10 cellular contexts compared by ENCODE assay signal in the genomic region with DNA sequence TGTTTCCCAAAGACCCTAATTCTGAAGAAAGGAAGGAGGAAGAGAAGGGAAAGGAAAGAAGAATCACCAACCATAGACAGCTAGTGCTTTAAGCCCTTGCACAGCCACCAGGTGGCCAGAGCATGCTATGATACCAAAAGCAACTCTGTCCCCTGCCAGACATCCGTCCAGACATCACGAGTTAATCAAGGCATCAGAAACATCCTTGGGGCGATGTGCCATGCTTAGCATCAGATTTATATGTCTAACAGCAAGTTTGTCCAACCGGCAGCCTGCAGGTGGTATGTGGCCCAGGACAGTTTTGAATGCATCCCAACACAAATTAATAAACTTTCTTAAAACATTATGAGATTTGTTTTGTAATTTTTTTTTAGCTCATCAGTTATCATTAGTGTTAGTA. TPM values are rescaled to one million over a fixed set of nuclear protein-coding genes. Genes with fewer than 3 reads are reported as not detected.
DNase-seq lines count a peak whose midpoint lies in the region; ATAC-seq and TF ChIP-seq lines count a peak whose summit lies in the region.
"Had no signal": no experiment of that assay in that cellular context is flagged by ENCODE, and none has a peak within 500 bp of the region (broad histone marks: within the 10 kb centered on the region; RNA-seq: fewer than 3 reads in every experiment).

No MANE protein-coding gene starts in this region.

- no peak overlapping the region for H3K4me3 Mint-ChIP-seq in natural killer cell treated with Interleukin-12 subunit alpha and Interleukin-12 subunit beta and Interleukin-15 and Interleukin-18, amount 100 ng/mL, for 72 hours

- no peak overlapping the region for H3K27ac ChIP-seq in KMS-11
- H3K27ac ChIP-seq: gastrocnemius medialis had no signal

- no peaks in the 10 kb centered on the region for H3K9me3 Mint-ChIP-seq in natural killer cell treated with Interleukin-12 subunit alpha and Interleukin-12 subunit beta and Interleukin-15 and Interleukin-18, amount 100 ng/mL, for 72 hours

- H3K27me3 Mint-ChIP-seq in natural killer cell treated with Interleukin-12 subunit alpha and Interleukin-12 subunit beta and Interleukin-15 and Interleukin-18, amount 100 ng/mL, for 72 hours: no peaks in the 10 kb centered on the region

- no peak overlapping the region for H2AFZ ChIP-seq in KMS-11 (ENCODE audit: low read depth)

- no peaks in the 10 kb centered on the region for H3K79me2 ChIP-seq in KMS-11 (ENCODE audit: insufficient read depth, low read depth)

- H3K36me3 Mint-ChIP-seq in natural killer cell treated with Interleukin-12 subunit alpha and Interleukin-12 subunit beta and Interleukin-15 and Interleukin-18, amount 100 ng/mL, for 72 hours: no peaks in the 10 kb centered on the region

- DNase-seq in GM06990 (ENCODE audit: extremely low read depth, insufficient read length) (no peak), astrocyte of the hippocampus (ENCODE audit: low read depth, low spot score) (peak; percentile 39), lung microvascular endothelial cell (ENCODE audit: low read depth in 2 of 2) (peak; percentile 12 to 50), NCI-H1694 (lab: John Stamatoyannopoulos, UW) (no peak), anterior cingulate cortex (lab: John Stamatoyannopoulos, UW) (no peak), AG08395 (ENCODE audit: low spot score) (no peak)
- no peak for DNase-seq in natural killer cell treated with Interleukin-12 subunit alpha and Interleukin-12 subunit beta and Interleukin-15 and Interleukin-18, amount 100 ng/mL, for 72 hours (ENCODE audit: low spot score)
- DNase-seq: gastrocnemius medialis, NCI-H1436 had no signal

- H3K27ac Mint-ChIP-seq in natural killer cell treated with Interleukin-12 subunit alpha and Interleukin-12 subunit beta and Interleukin-15 and Interleukin-18, amount 100 ng/mL, for 72 hours: no peak overlapping the region

- no peak overlapping the region for H3K4me2 ChIP-seq in KMS-11

- H3K4me1 Mint-ChIP-seq in natural killer cell treated with Interleukin-12 subunit alpha and Interleukin-12 subunit beta and Interleukin-15 and Interleukin-18, amount 100 ng/mL, for 72 hours (ENCODE audit: low read depth in 2 of 2): peaks cover 12 to 16% of the 10 kb centered on the region in 2 donors

- no peaks in the 10 kb centered on the region for H4K20me1 ChIP-seq in KMS-11 (ENCODE audit: insufficient read depth)

- H3K9ac ChIP-seq in KMS-11: no peak overlapping the region

- H3K4me3 ChIP-seq in GM06990 (replicated peaks; ENCODE audit: low read depth, low read length) (no peak overlapping the region), KMS-11 (IDR thresholded peaks at IDR 0.05; ENCODE audit: insufficient read depth, low read depth, low read length) (no peak overlapping the region)
- H3K4me3 ChIP-seq: gastrocnemius medialis had no signal

- H3K4me1 ChIP-seq in KMS-11 (ENCODE audit: low read depth, poor library complexity, severe bottlenecking): no peaks in the 10 kb centered on the region
- H3K4me1 ChIP-seq: gastrocnemius medialis had no signal

- TF ChIP-seq CTCF in GM06990 (IDR thresholded peaks at IDR 0.05; ENCODE audit: insufficient read depth, low read length, poor library complexity, severe bottlenecking) (peak; percentile 64), KMS-11 (conservative IDR thresholded peaks at IDR 0.05; ENCODE audit: low read depth, low read length) (peak; percentile 39; the same call in 1 of the 2 replicates)

- H3K36me3 ChIP-seq in GM06990 (ENCODE audit: control insufficient read depth, insufficient read depth, low read length): no peaks in the 10 kb centered on the region
- no peaks in the 10 kb centered on the region for H3K36me3 ChIP-seq in KMS-11 (ENCODE audit: insufficient read depth)
- H3K36me3 ChIP-seq: gastrocnemius medialis had no signal

- H3K27me3 ChIP-seq in GM06990 (replicated peaks; ENCODE audit: control insufficient read depth, insufficient read depth, low read length): no peaks in the 10 kb centered on the region; the same call in 1 of the 2 replicates
- H3K27me3 ChIP-seq in KMS-11 (ENCODE audit: insufficient read depth, low read depth): no peaks in the 10 kb centered on the region
- H3K27me3 ChIP-seq: gastrocnemius medialis had no signal

- ATAC-seq in natural killer cell treated with Interleukin-12 subunit alpha and Interleukin-12 subunit beta and Interleukin-15 and Interleukin-18, amount 100 ng/mL, for 72 hours: no peak

RNA-seq across cellular contexts. Expression of gene CRYBA1, which starts 2.9 kb away (rescaled TPM):
- total RNA-seq in lung microvascular endothelial cell: not detected in 2 replicates
- not detected for total RNA-seq in natural killer cell treated with Interleukin-12 subunit alpha and Interleukin-12 subunit beta and Interleukin-15 and Interleukin-18, amount 100 ng/mL, for 72 hours
- total RNA-seq: gastrocnemius medialis had no signal

RNA-seq across cellular contexts. Expression of gene NUFIP2, which starts 50.2 kb away (rescaled TPM):
- total RNA-seq in lung microvascular endothelial cell: 20.9 and 30.2 TPM in 2 replicates
- 10 to 100 TPM; 74.2 to 97.0 TPM for total RNA-seq in natural killer cell treated with Interleukin-12 subunit alpha and Interleukin-12 subunit beta and Interleukin-15 and Interleukin-18, amount 100 ng/mL, for 72 hours

Comparison
In these comparisons a context has a peak if more than half of its experiments do, and no peak if none do; other contexts are left out.
1. DNase-seq: peak in astrocyte of the hippocampus (single experiment) and lung microvascular endothelial cell (2 of 2); none in GM06990 (single experiment), natural killer cell treated with Interleukin-12 subunit alpha and Interleukin-12 subunit beta and Interleukin-15 and Interleukin-18, amount 100 ng/mL, for 72 hours (single experiment), NCI-H1694 (single experiment), anterior cingulate cortex (0 of 58) and AG08395 (single experiment).